In the genomic region with DNA sequence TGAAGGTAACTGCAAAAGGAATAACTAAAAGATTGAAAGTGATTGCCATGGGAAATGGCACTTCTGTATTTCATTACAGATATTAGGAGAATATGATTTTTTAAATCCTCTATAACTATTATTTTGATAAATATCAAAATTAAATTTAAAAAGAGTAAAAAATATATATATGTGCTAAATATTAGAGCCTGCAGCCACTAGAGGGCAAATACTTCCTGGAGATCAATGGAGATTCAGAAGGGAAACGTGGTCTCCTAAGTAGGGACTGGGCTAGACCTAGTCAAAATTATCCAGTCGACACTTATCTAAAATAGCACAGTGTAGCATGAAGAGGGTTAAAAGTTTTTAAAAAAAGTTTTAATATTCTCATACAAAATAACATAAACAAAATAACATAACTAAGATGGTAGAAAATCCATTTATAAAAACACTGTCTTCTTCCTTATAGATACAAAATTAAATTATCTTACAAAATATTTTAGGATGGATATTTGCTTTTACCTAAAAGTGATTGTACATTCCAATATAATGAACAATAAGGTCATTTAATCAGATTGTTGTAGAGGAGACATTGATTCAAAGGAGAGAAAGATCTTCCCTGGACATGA, we compare ENCODE assay signal across 10 cellular contexts.
DNase-seq lines count a peak whose midpoint lies in the region; ATAC-seq, FAIRE-seq and TF ChIP-seq lines count a peak whose summit lies in the region.
"Had no signal": no experiment of that assay in that cellular context is flagged by ENCODE, and none has a peak within 500 bp of the region (broad histone marks: within the 10 kb centered on the region; RNA-seq: fewer than 3 reads in every experiment).

No MANE protein-coding gene starts in this region.

- no peaks in the 10 kb centered on the region for H3K36me3 Mint-ChIP-seq in T-helper 17 cell (ENCODE audit: low read depth)

- no peaks in the 10 kb centered on the region for H3K27me3 Mint-ChIP-seq in T-helper 17 cell

- H3K4me1 Mint-ChIP-seq in T-helper 17 cell = peaks cover 2% of the 10 kb centered on the region

- no peak overlapping the region for H3K27ac Mint-ChIP-seq in T-helper 17 cell

- no peaks in the 10 kb centered on the region for H3K36me3 ChIP-seq in effector memory CD4-positive, alpha-beta T cell (ENCODE audit: control insufficient read depth, insufficient read depth, low read length)
- H3K36me3 ChIP-seq: SJSA1 had no signal

- H3K4me3 ChIP-seq in retinal pigment epithelial cell (ENCODE audit: low read length) = no peak overlapping the region
- no peak overlapping the region for H3K4me3 ChIP-seq in effector memory CD4-positive, alpha-beta T cell (ENCODE audit: insufficient read depth, low read depth, low read length, poor library complexity, severe bottlenecking)
- H3K4me3 ChIP-seq: SJSA1 had no signal

- DNase-seq in SHP77 (lab: John Stamatoyannopoulos, UW) = peak; percentile 8 to 10
- DNase-seq in SHP77 treated with DMSO at 0.1 percent for 48 hours (lab: John Stamatoyannopoulos, UW) = no peak
- peak; percentile 42 for DNase-seq in NAMALWA (ENCODE audit: low spot score)
- DNase-seq in retinal pigment epithelial cell (ENCODE audit: low read depth) = no peak
- DNase-seq in effector memory CD4-positive, alpha-beta T cell = no peak
- no peak for DNase-seq in T-helper 17 cell
- DNase-seq: DMS79 treated with DMSO at 0.1 percent for 48 hours had no signal

- no peaks in the 10 kb centered on the region for H3K4me1 ChIP-seq in effector memory CD4-positive, alpha-beta T cell (ENCODE audit: control insufficient read depth, insufficient read depth, low read length, poor library complexity, severe bottlenecking)

- H3K27me3 ChIP-seq in effector memory CD4-positive, alpha-beta T cell (replicated peaks; ENCODE audit: control insufficient read depth, insufficient read depth, low read length, poor library complexity, severe bottlenecking) = no peaks in the 10 kb centered on the region
- H3K27me3 ChIP-seq: SJSA1 had no signal

- ATAC-seq in GM21737 (IDR thresholded peaks at IDR 0.05; ENCODE audit: unreplicated experiment) (no peak), T-helper 17 cell (no peak)

- FAIRE-seq in endometrium (lab: Jason Lieb, UNC) = peak; percentile 45

- H3K9me3 ChIP-seq in effector memory CD4-positive, alpha-beta T cell (ENCODE audit: control insufficient read depth, low read length) = no peaks in the 10 kb centered on the region
- H3K9me3 ChIP-seq in T-helper 17 cell (ENCODE audit: control insufficient read depth, low read length, poor library complexity, severe bottlenecking) = no peaks in the 10 kb centered on the region
- H3K9me3 ChIP-seq: SJSA1 had no signal

- H3K4me3 Mint-ChIP-seq in T-helper 17 cell = no peak overlapping the region

- TF ChIP-seq CTCF in retinal pigment epithelial cell (conservative IDR thresholded peaks at IDR 0.05; ENCODE audit: low read depth, low read length) = peak; percentile 65

- no peak overlapping the region for H3K27ac ChIP-seq in effector memory CD4-positive, alpha-beta T cell (ENCODE audit: insufficient read depth, low read length, poor library complexity, severe bottlenecking)
- H3K27ac ChIP-seq: SJSA1 had no signal

Comparison
In these comparisons a context has a peak if more than half of its experiments do, and no peak if none do; other contexts are left out.
1. DNase-seq: peak in SHP77 (2 of 2) and NAMALWA (single experiment); none in SHP77 treated with DMSO at 0.1 percent for 48 hours (single experiment), retinal pigment epithelial cell (single experiment), effector memory CD4-positive, alpha-beta T cell (0 of 3) and T-helper 17 cell (0 of 3).